Comparison of ENCODE assay signal across 8 cellular contexts in the genomic region with DNA sequence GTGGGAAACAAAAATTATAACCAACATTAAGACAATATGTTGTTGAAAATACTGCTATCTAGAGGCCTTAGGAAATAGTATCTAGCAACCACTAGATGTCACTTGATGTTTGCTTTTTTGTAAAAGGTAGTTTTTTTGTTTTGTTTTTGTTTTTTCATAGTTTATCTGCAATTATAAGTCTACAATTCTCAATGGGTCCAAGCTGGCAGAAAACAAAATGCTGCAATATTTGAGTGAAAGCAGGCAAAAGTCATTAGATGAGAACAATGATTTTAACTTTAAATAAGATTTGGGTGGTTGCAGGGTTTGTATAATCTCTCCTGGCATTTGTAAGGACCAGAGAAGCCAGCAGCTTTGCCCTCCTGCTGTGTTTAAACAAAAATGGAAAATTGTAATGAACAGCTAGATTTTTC. TPM values are rescaled to one million over a fixed set of nuclear protein-coding genes. Genes with fewer than 3 reads are reported as not detected.
A peak's percentile ranks its signal among the peaks of the same experiment; 100 is the strongest.
DNase-seq lines count a peak whose midpoint lies in the region; ATAC-seq and TF ChIP-seq lines count a peak whose summit lies in the region.

No MANE protein-coding gene starts in this region.

- DNase-seq in EL (peak; percentile 38), iPS-NIHi11 (ENCODE audit: low spot score) (peak; percentile 19), type B pancreatic cell (ENCODE audit: extremely low spot score, unreplicated experiment) (no peak), epidermal melanocyte (ENCODE audit: insufficient read length, low spot score) (no peak)
- DNase-seq in activated CD4-positive, CD25-positive, alpha-beta regulatory T cell treated with anti-CD3 and anti-CD28 coated beads, Interleukin-2, amount 50 U/mL, for 72 hours = no peak

- H3K9me3 Mint-ChIP-seq in type B pancreatic cell = peaks cover 7% of the 10 kb centered on the region

- no peaks in the 10 kb centered on the region for H3K36me3 ChIP-seq in KOPT-K1 (ENCODE audit: insufficient read depth, low read length)

- H3K4me3 ChIP-seq in WI38 (ENCODE audit: low read depth, low read length) = no peak overlapping the region

- H3K4me1 Mint-ChIP-seq in type B pancreatic cell (ENCODE audit: unreplicated experiment) = peaks cover 24% of the 10 kb centered on the region

- peak overlapping the region; percentile 62 for H3K27ac Mint-ChIP-seq in type B pancreatic cell

- TF ChIP-seq CTCF in WI38 (IDR thresholded peaks at IDR 0.05; ENCODE audit: low read depth, low read length) = peak; percentile 19; the same call in 1 of the 2 replicates
- peak; percentile 85 for TF ChIP-seq CTCF in type B pancreatic cell (conservative IDR thresholded peaks at IDR 0.05)

- peak overlapping the region; percentile 10 for H3K27ac ChIP-seq in KOPT-K1 (ENCODE audit: low read depth, low read length, poor library complexity, severe bottlenecking)

- peaks cover 3% of the 10 kb centered on the region for H3K27me3 Mint-ChIP-seq in type B pancreatic cell

- no peak for ATAC-seq in HG03045 (IDR thresholded peaks at IDR 0.05; ENCODE audit: unreplicated experiment)

- H3K36me3 Mint-ChIP-seq in type B pancreatic cell = peaks cover 3% of the 10 kb centered on the region

- no peaks in the 10 kb centered on the region for H3K9me3 ChIP-seq in KOPT-K1 (ENCODE audit: insufficient read depth, low read length, poor library complexity, severe bottlenecking)

- H3K4me3 Mint-ChIP-seq in type B pancreatic cell = no peak overlapping the region

RNA-seq across cellular contexts. Expression of a gene that starts 27.0 kb away (rescaled TPM):
- total RNA-seq in type B pancreatic cell (ENCODE audit: low replicate concordance) = 63.0 and 96.5 TPM in 2 replicates

Comparison
In these comparisons a context has a peak if more than half of its experiments do, and no peak if none do; other contexts are left out.
1. DNase-seq: peak in EL (single experiment) and iPS-NIHi11 (single experiment); none in type B pancreatic cell (single experiment), epidermal melanocyte (single experiment) and activated CD4-positive, CD25-positive, alpha-beta regulatory T cell treated with anti-CD3 and anti-CD28 coated beads, Interleukin-2, amount 50 U/mL, for 72 hours (single experiment).